In genomic region chr19:18649371-18650047, GRCh38 we compare ENCODE assay signal across 9 cellular contexts. TPM values are rescaled to one million over a fixed set of nuclear protein-coding genes. Genes with fewer than 3 reads are reported as not detected.
DNase-seq lines count a peak whose midpoint lies in the region; ATAC-seq lines count a peak whose summit lies in the region.
"Had no signal": no experiment of that assay in that cellular context is flagged by ENCODE, and none has a peak within 500 bp of the region (broad histone marks: within the 10 kb centered on the region; RNA-seq: fewer than 3 reads in every experiment).

No MANE protein-coding gene starts in this region.

- POLR2A ChIA-PET in naive thymus-derived CD8-positive, alpha-beta T cell (lab: Charles Lee) = interaction anchor here (0.7 to 1.6 kb wide), 2 partner anchors 58 to 60 kb away, joined by 3 to 5 read pairs; no protein-coding TSS in a partner anchor

- H3K36me3 ChIP-seq in effector memory CD4-positive, alpha-beta T cell (ENCODE audit: control insufficient read depth, insufficient read depth, low read length) = no peaks in the 10 kb centered on the region

- H3K4me1 Mint-ChIP-seq in naive thymus-derived CD8-positive, alpha-beta T cell = peaks cover 17 to 40% (median 33%) of the 10 kb centered on the region in 4 donors

- DNase-seq in AG08395 (ENCODE audit: low spot score) (peak; percentile 34), NCI-H2227 treated with DMSO at 0.1 percent for 48 hours (lab: John Stamatoyannopoulos, UW) (peak; percentile 22), NCI-H2107 (lab: John Stamatoyannopoulos, UW) (no peak)
- no peak for DNase-seq in naive thymus-derived CD8-positive, alpha-beta T cell
- DNase-seq in effector memory CD4-positive, alpha-beta T cell = no peak
- DNase-seq: CD4-positive, CD25-positive, alpha-beta regulatory T cell had no signal

- peak; percentile 15 for ATAC-seq in esophagus mucosa
- ATAC-seq in naive thymus-derived CD8-positive, alpha-beta T cell = no peak
- no peak for ATAC-seq in GM21360 (IDR thresholded peaks at IDR 0.05; ENCODE audit: unreplicated experiment)
- no peak for ATAC-seq in GM21381 (IDR thresholded peaks at IDR 0.05; ENCODE audit: unreplicated experiment)

- no peaks in the 10 kb centered on the region for H3K27me3 ChIP-seq in effector memory CD4-positive, alpha-beta T cell (replicated peaks; ENCODE audit: control insufficient read depth, insufficient read depth, low read length, poor library complexity, severe bottlenecking)

- H3K9me3 Mint-ChIP-seq in naive thymus-derived CD8-positive, alpha-beta T cell = no peaks in the 10 kb centered on the region
- H3K9me3 Mint-ChIP-seq: CD4-positive, CD25-positive, alpha-beta regulatory T cell had no signal

- H3K27me3 Mint-ChIP-seq in naive thymus-derived CD8-positive, alpha-beta T cell = no peaks in the 10 kb centered on the region
- H3K27me3 Mint-ChIP-seq: CD4-positive, CD25-positive, alpha-beta regulatory T cell had no signal

- no peak overlapping the region for H3K4me3 ChIP-seq in effector memory CD4-positive, alpha-beta T cell (ENCODE audit: insufficient read depth, low read depth, low read length, poor library complexity, severe bottlenecking)

- no peaks in the 10 kb centered on the region for H3K9me3 ChIP-seq in effector memory CD4-positive, alpha-beta T cell (ENCODE audit: control insufficient read depth, low read length)

- peaks cover 0 to 4% (median 0%) of the 10 kb centered on the region in 3 donors for H3K36me3 Mint-ChIP-seq in naive thymus-derived CD8-positive, alpha-beta T cell

- H3K4me3 Mint-ChIP-seq in naive thymus-derived CD8-positive, alpha-beta T cell = peak overlapping the region in 8 of 10 donors; percentile 4 to 81 (median 43)

- no peak overlapping the region for H3K27ac ChIP-seq in effector memory CD4-positive, alpha-beta T cell (ENCODE audit: insufficient read depth, low read length, poor library complexity, severe bottlenecking)

- no peaks in the 10 kb centered on the region for H3K4me1 ChIP-seq in effector memory CD4-positive, alpha-beta T cell (ENCODE audit: control insufficient read depth, insufficient read depth, low read length, poor library complexity, severe bottlenecking)

- H3K27ac Mint-ChIP-seq in naive thymus-derived CD8-positive, alpha-beta T cell = peak overlapping the region in 4 of 10 donors; percentile 20 to 79 (median 40)

RNA-seq across cellular contexts. Expression of gene KLHL26, which starts 12.7 kb away (rescaled TPM):
- total RNA-seq in esophagus mucosa = 5.6 TPM
- total RNA-seq in naive thymus-derived CD8-positive, alpha-beta T cell = 10 to 100 TPM; 12.1 to 13.9 TPM
- 1 to 10 TPM; 3.3 to 5.7 (median 5.3) TPM for polyA plus RNA-seq in naive thymus-derived CD8-positive, alpha-beta T cell

RNA-seq across cellular contexts. Expression of gene CRTC1, which starts 34.0 kb away (rescaled TPM):
- total RNA-seq in esophagus mucosa = 4.0 TPM
- total RNA-seq in naive thymus-derived CD8-positive, alpha-beta T cell = 10 to 100 TPM; 24.2 to 25.7 TPM
- 1 to 10 TPM; 1.2 to 2.0 (median 1.9) TPM for polyA plus RNA-seq in naive thymus-derived CD8-positive, alpha-beta T cell

RNA-seq across cellular contexts. Expression of gene TMEM59L, which starts 36.8 kb away (rescaled TPM):
- 0.28 TPM for total RNA-seq in esophagus mucosa
- total RNA-seq in naive thymus-derived CD8-positive, alpha-beta T cell = not detected
- under 1 TPM in 2 of 3 donors, not detected in 1; 0.09 to 0.27 TPM for polyA plus RNA-seq in naive thymus-derived CD8-positive, alpha-beta T cell
- total RNA-seq: CD4-positive, CD25-positive, alpha-beta regulatory T cell had no signal
- polyA plus RNA-seq: CD4-positive, CD25-positive, alpha-beta regulatory T cell had no signal

RNA-seq across cellular contexts. Expression of gene CRLF1, which starts 42.9 kb away (rescaled TPM):
- total RNA-seq in esophagus mucosa = 7.9 TPM
- not detected for total RNA-seq in naive thymus-derived CD8-positive, alpha-beta T cell
- 1 to 10 TPM in 1 of 3 donors, under 1 TPM in 1, not detected in 1; 0.55 to 1.1 TPM for polyA plus RNA-seq in naive thymus-derived CD8-positive, alpha-beta T cell
- total RNA-seq: CD4-positive, CD25-positive, alpha-beta regulatory T cell had no signal

Comparison
In these comparisons a context has a peak if more than half of its experiments do, and no peak if none do; other contexts are left out.
1. DNase-seq: peak in AG08395 (single experiment) and NCI-H2227 treated with DMSO at 0.1 percent for 48 hours (single experiment); none in naive thymus-derived CD8-positive, alpha-beta T cell (0 of 10), NCI-H2107 (single experiment) and effector memory CD4-positive, alpha-beta T cell (0 of 3).